Comparison of ENCODE assay signal across 8 cellular contexts in the genomic region with DNA sequence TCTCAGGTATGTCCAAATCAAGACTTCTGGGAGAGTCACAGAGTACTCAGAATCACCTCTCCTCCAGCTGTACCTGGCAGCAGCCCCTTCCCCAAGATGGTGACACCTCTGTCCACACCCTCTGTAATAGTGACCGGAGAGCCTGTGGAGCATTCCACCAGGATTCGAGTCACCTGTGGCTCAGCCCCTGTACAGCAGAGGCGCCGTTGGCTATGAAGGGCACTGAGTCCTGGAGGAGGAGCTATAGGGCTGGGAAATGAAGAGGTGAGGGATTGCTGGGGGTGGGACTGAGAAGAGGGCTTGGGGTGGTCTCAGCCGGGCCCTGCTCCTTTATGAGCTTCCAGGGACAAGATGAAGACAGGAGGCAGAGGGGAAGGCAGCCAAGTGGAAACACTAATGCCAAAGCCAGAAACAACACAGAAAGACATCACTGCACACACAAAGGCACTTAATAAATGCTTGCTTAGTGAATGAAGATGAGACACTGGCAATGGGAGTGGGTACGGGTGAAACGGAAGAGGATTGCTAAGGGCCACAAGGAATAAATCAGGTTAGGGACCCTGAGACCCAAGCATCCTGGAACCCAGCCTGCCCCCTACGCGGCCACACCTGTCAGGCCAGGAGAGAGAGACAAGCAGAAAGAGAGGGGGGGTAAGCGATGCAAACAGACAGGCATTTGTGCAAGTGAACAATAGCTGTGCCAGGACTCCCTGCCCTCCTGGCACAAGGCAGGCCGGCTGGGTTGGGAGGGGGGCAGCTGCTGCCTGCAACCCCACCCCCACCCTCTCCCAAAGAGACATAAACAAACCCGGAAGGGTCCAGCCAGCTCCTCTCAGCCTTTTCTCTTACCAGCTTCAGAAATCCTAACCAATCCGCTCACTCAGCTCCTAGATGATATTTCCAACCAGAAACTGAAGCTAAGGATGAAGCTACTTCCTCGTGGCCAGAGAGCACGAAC. TPM values are rescaled to one million over a fixed set of nuclear protein-coding genes. Genes with fewer than 3 reads are reported as not detected.
A peak's percentile ranks its signal among the peaks of the same experiment; 100 is the strongest.
DNase-seq lines count a peak whose midpoint lies in the region; ATAC-seq and TF ChIP-seq lines count a peak whose summit lies in the region.

No MANE protein-coding gene starts in this region.

- H3K9me3 ChIP-seq in effector memory CD4-positive, alpha-beta T cell (ENCODE audit: control insufficient read depth, low read length): no peaks in the 10 kb centered on the region

- H3K4me3 ChIP-seq in GM12864 (ENCODE audit: low read depth, low read length): peak overlapping the region; percentile 88
- H3K4me3 ChIP-seq in effector memory CD4-positive, alpha-beta T cell (ENCODE audit: insufficient read depth, low read depth, low read length, poor library complexity, severe bottlenecking): peak overlapping the region; percentile 84

- no peak for TF ChIP-seq CTCF in GM12864 (IDR thresholded peaks at IDR 0.05; ENCODE audit: low read depth, low read length, missing control alignments)

- no peaks in the 10 kb centered on the region for H3K27me3 ChIP-seq in effector memory CD4-positive, alpha-beta T cell (replicated peaks; ENCODE audit: control insufficient read depth, insufficient read depth, low read length, poor library complexity, severe bottlenecking)

- peaks cover 5% of the 10 kb centered on the region for H3K36me3 ChIP-seq in effector memory CD4-positive, alpha-beta T cell (ENCODE audit: control insufficient read depth, insufficient read depth, low read length)

- H3K4me1 ChIP-seq in effector memory CD4-positive, alpha-beta T cell (ENCODE audit: control insufficient read depth, insufficient read depth, low read length, poor library complexity, severe bottlenecking): peaks cover 69% of the 10 kb centered on the region

- no peak for DNase-seq in GM12864 (ENCODE audit: low read depth)
- peak; percentile 90 for DNase-seq in NCI-H345 treated with DMSO at 0.1 percent for 48 hours (lab: John Stamatoyannopoulos, UW; ENCODE audit: unreplicated experiment)
- DNase-seq in effector memory CD4-positive, alpha-beta T cell: no peak
- peak; percentile 87 for DNase-seq in occipital lobe (lab: John Stamatoyannopoulos, UW)
- no peak for DNase-seq in NK-92 (lab: John Stamatoyannopoulos, UW; ENCODE audit: unreplicated experiment)
- DNase-seq in ureter (ENCODE audit: low spot score): no peak
- no peak for DNase-seq in T1000 (lab: John Stamatoyannopoulos, UW)

- no peak for ATAC-seq in GM21717 (IDR thresholded peaks at IDR 0.05; ENCODE audit: unreplicated experiment)

- peak overlapping the region; percentile 84 for H3K27ac ChIP-seq in effector memory CD4-positive, alpha-beta T cell (ENCODE audit: insufficient read depth, low read length, poor library complexity, severe bottlenecking)

RNA-seq across cellular contexts. Expression of gene ARHGEF2, which starts 3.9 kb away (rescaled TPM):
- 129 TPM for total RNA-seq in occipital lobe
- total RNA-seq in ureter: 104 TPM

RNA-seq across cellular contexts. Expression of gene RXFP4, which starts 33.0 kb away (rescaled TPM):
- total RNA-seq in occipital lobe (not detected), ureter (not detected)

RNA-seq across cellular contexts. Expression of gene KHDC4, which starts 40.3 kb away (rescaled TPM):
- 37.6 TPM for total RNA-seq in occipital lobe
- total RNA-seq in ureter: 83.8 TPM

RNA-seq across cellular contexts. Expression of gene SSR2, which starts 46.3 kb away (rescaled TPM):
- total RNA-seq in occipital lobe (193 TPM), ureter (189 TPM)

Comparison
In these comparisons a context has a peak if more than half of its experiments do, and no peak if none do; other contexts are left out.
1. DNase-seq: peak in NCI-H345 treated with DMSO at 0.1 percent for 48 hours (single experiment) and occipital lobe (single experiment); none in GM12864 (single experiment), effector memory CD4-positive, alpha-beta T cell (0 of 3), NK-92 (single experiment), ureter (single experiment) and T1000 (single experiment).